Comparison of ENCODE assay signal across 8 cellular contexts in the genomic region with DNA sequence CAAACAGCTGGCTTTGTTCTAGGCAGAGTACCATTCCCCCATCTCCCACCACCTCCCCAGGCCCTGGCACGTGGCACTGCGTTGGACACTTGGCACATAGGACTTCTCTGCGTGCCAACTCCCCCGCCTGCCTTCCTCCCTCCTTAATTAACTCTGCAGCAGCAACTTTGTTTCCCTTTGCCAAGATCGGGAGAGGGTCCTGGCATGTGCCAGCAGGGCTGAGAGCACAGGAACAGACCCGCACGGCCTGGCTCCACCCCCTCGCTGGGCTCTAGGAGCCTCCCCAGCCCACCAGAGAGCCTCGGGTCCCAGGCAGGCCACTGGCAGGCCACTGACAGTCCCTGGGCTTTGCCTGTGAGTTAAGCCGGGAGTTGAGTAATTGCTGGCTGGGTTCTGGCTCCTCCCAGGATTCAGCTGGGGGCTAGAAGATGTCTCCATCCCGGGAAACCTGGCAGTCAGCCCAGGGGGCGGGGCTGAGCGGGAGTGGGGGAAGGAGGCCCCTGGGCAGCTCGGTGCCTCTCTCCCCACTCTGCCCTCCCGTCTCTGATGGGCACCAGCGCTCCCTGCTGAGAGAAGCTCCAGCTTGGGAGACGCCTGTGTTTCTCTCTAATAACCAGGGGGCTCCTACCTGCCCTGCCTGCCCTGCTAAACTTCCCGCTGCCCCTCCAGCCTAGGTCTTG.
A peak's percentile ranks its signal among the peaks of the same experiment; 100 is the strongest.
DNase-seq lines count a peak whose midpoint lies in the region; ATAC-seq and TF ChIP-seq lines count a peak whose summit lies in the region.

No MANE protein-coding gene starts in this region.

- H3K27me3 Mint-ChIP-seq in activated CD4-positive, alpha-beta memory T cell treated with anti-CD3 and anti-CD28 coated beads, Interleukin-2, amount 10 ng/mL, durations not matched to agents 7 days and 5 days: peaks cover 46% of the 10 kb centered on the region
- peaks cover 14 to 32% of the 10 kb centered on the region in 2 donors for H3K27me3 Mint-ChIP-seq in CD8-positive, alpha-beta memory T cell

- no peak for TF ChIP-seq EP300 in gastroesophageal sphincter (IDR thresholded peaks at IDR 0.05)

- H3K4me3 Mint-ChIP-seq in activated CD4-positive, alpha-beta memory T cell treated with anti-CD3 and anti-CD28 coated beads, Interleukin-2, amount 10 ng/mL, durations not matched to agents 7 days and 5 days: no peak overlapping the region
- H3K4me3 Mint-ChIP-seq in CD8-positive, alpha-beta memory T cell: no peak overlapping the region

- WGBS in gastroesophageal sphincter (ENCODE audit: low coverage in 1 of 2), 2 donors: no CpG with 5 or more reads among the region's 18 CpGs

- peak overlapping the region; percentile 70 to 92 (median 88) for H3K27ac ChIP-seq in gastroesophageal sphincter
- H3K27ac ChIP-seq in CD8-positive, alpha-beta memory T cell (ENCODE audit: low read depth, low read length): no peak overlapping the region

- peaks cover 12% of the 10 kb centered on the region for H3K9me3 Mint-ChIP-seq in activated CD4-positive, alpha-beta memory T cell treated with anti-CD3 and anti-CD28 coated beads, Interleukin-2, amount 10 ng/mL, durations not matched to agents 7 days and 5 days
- H3K9me3 Mint-ChIP-seq in CD8-positive, alpha-beta memory T cell: peaks cover 10 to 22% (median 13%) of the 10 kb centered on the region in 5 donors

- TF ChIP-seq POLR2A in NB4 (IDR thresholded peaks at IDR 0.05; ENCODE audit: extremely low read depth, insufficient read length) (no peak), gastroesophageal sphincter (IDR thresholded peaks at IDR 0.05) (no peak)

- no peaks in the 10 kb centered on the region for H3K4me1 Mint-ChIP-seq in activated CD4-positive, alpha-beta memory T cell treated with anti-CD3 and anti-CD28 coated beads, Interleukin-2, amount 10 ng/mL, durations not matched to agents 7 days and 5 days
- H3K4me1 Mint-ChIP-seq in CD8-positive, alpha-beta memory T cell: peaks cover 0 to 4% (median 0%) of the 10 kb centered on the region in 3 donors

- peak; percentile 86 for DNase-seq in AG20443 (ENCODE audit: low spot score)
- DNase-seq in NB4 (ENCODE audit: low read depth): peak; percentile 45
- peak; percentile 73 to 98 (median 90) for DNase-seq in posterior cingulate gyrus
- DNase-seq in activated CD4-positive, alpha-beta memory T cell treated with anti-CD3 and anti-CD28 coated beads, Interleukin-2, amount 10 ng/mL, durations not matched to agents 7 days and 5 days: no peak
- no peak for DNase-seq in CD8-positive, alpha-beta memory T cell

- CTCF ChIA-PET in activated CD4-positive, alpha-beta memory T cell treated with anti-CD3 and anti-CD28 coated beads, Interleukin-2, amount 10 ng/mL, durations not matched to agents 7 days and 5 days (lab: Charles Lee): no interaction called here
- CTCF ChIA-PET in CD8-positive, alpha-beta memory T cell (lab: Charles Lee): interaction anchor here (1.1 kb wide), 1 partner anchor 10 kb away, joined by 3 read pairs; no protein-coding TSS in a partner anchor

- H3K36me3 Mint-ChIP-seq in activated CD4-positive, alpha-beta memory T cell treated with anti-CD3 and anti-CD28 coated beads, Interleukin-2, amount 10 ng/mL, durations not matched to agents 7 days and 5 days (ENCODE audit: low read depth): no peaks in the 10 kb centered on the region
- H3K36me3 Mint-ChIP-seq in CD8-positive, alpha-beta memory T cell: peaks cover 0 to 15% (median 0%) of the 10 kb centered on the region in 3 donors

- POLR2A ChIA-PET in activated CD4-positive, alpha-beta memory T cell treated with anti-CD3 and anti-CD28 coated beads, Interleukin-2, amount 10 ng/mL, durations not matched to agents 7 days and 5 days (lab: Charles Lee): no interaction called here
- POLR2A ChIA-PET in CD8-positive, alpha-beta memory T cell (lab: Charles Lee): no interaction called here

- H3K27ac Mint-ChIP-seq in activated CD4-positive, alpha-beta memory T cell treated with anti-CD3 and anti-CD28 coated beads, Interleukin-2, amount 10 ng/mL, durations not matched to agents 7 days and 5 days: no peak overlapping the region
- H3K27ac Mint-ChIP-seq in CD8-positive, alpha-beta memory T cell: peak overlapping the region in 1 of 8 donors; percentile 79

- TF ChIP-seq CTCF in NB4 (IDR thresholded peaks at IDR 0.05; ENCODE audit: low read depth, low read length): no peak
- peak in 2 of 4 experiments; percentile 20 to 59 for TF ChIP-seq CTCF in gastroesophageal sphincter (IDR thresholded peaks at IDR 0.05)

- H3K36me3 ChIP-seq in gastroesophageal sphincter: no peaks in the 10 kb centered on the region
- no peaks in the 10 kb centered on the region for H3K36me3 ChIP-seq in CD8-positive, alpha-beta memory T cell (ENCODE audit: insufficient read depth, low read length)

- intact Hi-C loops in posterior cingulate gyrus (cut with DNase I): loop anchor here (1.0 to 10.0 kb wide), 3 partner anchors 45 to 220 kb away; partner anchors contain the start of gene TNRC6C

- H3K4me1 ChIP-seq in gastroesophageal sphincter: peaks cover 9 to 61% (median 35%) of the 10 kb centered on the region in 3 donors
- H3K4me1 ChIP-seq in CD8-positive, alpha-beta memory T cell (ENCODE audit: insufficient read depth, low read length): no peaks in the 10 kb centered on the region

- H3K4me3 ChIP-seq in NB4 (ENCODE audit: low read depth, low read length) (no peak overlapping the region), gastroesophageal sphincter (peak overlapping the region in 1 of 2 donors; percentile 29)
- no peak overlapping the region for H3K4me3 ChIP-seq in CD8-positive, alpha-beta memory T cell (ENCODE audit: low read length)

- peak; percentile 85 for ATAC-seq in SK-N-SH treated with all-trans-retinoic acid at 6 μM for 48 hours
- ATAC-seq in gastroesophageal sphincter: peak; percentile 90
- no peak for ATAC-seq in GM19452 (IDR thresholded peaks at IDR 0.05; ENCODE audit: unreplicated experiment)

- no peaks in the 10 kb centered on the region for H3K27me3 ChIP-seq in gastroesophageal sphincter
- H3K27me3 ChIP-seq in CD8-positive, alpha-beta memory T cell (ENCODE audit: insufficient read depth, low read length, poor library complexity, severe bottlenecking): peaks cover 5% of the 10 kb centered on the region

- H3K9me3 ChIP-seq in gastroesophageal sphincter: peaks cover 0 to 3% (median 0%) of the 10 kb centered on the region in 3 donors
- H3K9me3 ChIP-seq in CD8-positive, alpha-beta memory T cell (ENCODE audit: low read length): no peaks in the 10 kb centered on the region

TF ChIP-seq in SK-N-SH treated with all-trans-retinoic acid at 6 μM for 48 hours, 23 proteins besides CTCF, POLR2A, EP300 and RAD21:
- no peak for TF ChIP-seq ZNF8 (CRISPR knock-in tag; IDR thresholded peaks at IDR 0.05)
- no peak for TF ChIP-seq ZNF565 (CRISPR knock-in tag; conservative IDR thresholded peaks at IDR 0.05; ENCODE audit: low read depth)
- TF ChIP-seq, protein P1, sequence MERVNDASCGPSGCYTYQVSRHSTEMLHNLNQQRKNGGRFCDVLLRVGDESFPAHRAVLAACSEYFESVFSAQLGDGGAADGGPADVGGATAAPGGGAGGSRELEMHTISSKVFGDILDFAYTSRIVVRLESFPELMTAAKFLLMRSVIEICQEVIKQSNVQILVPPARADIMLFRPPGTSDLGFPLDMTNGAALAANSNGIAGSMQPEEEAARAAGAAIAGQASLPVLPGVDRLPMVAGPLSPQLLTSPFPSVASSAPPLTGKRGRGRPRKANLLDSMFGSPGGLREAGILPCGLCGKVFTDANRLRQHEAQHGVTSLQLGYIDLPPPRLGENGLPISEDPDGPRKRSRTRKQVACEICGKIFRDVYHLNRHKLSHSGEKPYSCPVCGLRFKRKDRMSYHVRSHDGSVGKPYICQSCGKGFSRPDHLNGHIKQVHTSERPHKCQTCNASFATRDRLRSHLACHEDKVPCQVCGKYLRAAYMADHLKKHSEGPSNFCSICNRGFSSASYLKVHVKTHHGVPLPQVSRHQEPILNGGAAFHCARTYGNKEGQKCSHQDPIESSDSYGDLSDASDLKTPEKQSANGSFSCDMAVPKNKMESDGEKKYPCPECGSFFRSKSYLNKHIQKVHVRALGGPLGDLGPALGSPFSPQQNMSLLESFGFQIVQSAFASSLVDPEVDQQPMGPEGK (CRISPR knock-in tag; IDR thresholded peaks at IDR 0.05; ENCODE audit: borderline replicate concordance): peak; percentile 14; the same call in 1 of the 2 replicates
- TF ChIP-seq TSHZ2 (CRISPR knock-in tag; IDR thresholded peaks at IDR 0.05): peak; percentile 13; the same call in 1 of the 2 replicates
- TF ChIP-seq PPARA (CRISPR knock-in tag; IDR thresholded peaks at IDR 0.05; ENCODE audit: borderline replicate concordance): no peak

Comparison
In these comparisons a context has a peak if more than half of its experiments do, and no peak if none do; other contexts are left out.
1. DNase-seq: peak in AG20443 (single experiment), NB4 (single experiment) and posterior cingulate gyrus (10 of 10); none in activated CD4-positive, alpha-beta memory T cell treated with anti-CD3 and anti-CD28 coated beads, Interleukin-2, amount 10 ng/mL, durations not matched to agents 7 days and 5 days (single experiment) and CD8-positive, alpha-beta memory T cell (0 of 5).